In the genomic region with DNA sequence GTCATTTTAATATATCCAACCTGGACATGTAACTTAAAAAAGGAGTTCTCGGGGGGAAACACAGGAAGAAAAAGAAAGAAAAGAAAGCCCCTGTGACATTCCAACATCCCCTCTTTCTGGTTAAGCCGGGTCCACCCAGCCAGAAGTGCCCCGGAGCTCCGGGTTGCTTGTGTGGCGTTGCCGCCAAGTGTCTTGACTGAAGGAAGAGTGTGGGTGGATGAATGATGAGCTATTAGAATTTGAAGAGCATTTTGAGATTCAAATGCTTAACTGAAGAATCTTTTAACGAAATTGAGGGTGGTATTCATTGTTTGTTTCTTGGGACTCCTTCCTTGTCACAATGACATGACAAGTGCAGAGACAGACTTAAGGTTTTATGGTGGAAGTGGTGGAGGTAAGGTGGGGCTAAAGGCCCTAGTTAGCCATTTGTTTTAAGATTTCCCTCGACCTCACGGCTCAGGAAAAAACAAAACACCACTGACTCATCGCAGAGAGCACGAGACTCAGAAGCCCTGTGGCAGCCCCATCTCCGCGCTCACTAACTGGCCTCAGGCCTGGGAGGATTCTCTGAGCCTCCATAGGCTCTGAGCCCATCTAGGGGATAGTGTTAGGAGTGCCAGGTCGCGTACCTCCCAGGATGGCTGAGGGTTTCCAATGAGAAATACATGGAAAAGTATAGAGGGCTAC, we compare ENCODE assay signal across 8 cellular contexts. TPM values are rescaled to one million over a fixed set of nuclear protein-coding genes. Genes with fewer than 3 reads are reported as not detected.
DNase-seq lines count a peak whose midpoint lies in the region; ATAC-seq and TF ChIP-seq lines count a peak whose summit lies in the region.

No MANE protein-coding gene starts in this region.

- peak overlapping the region; percentile 93 for H3K27ac ChIP-seq in GM23248

- H3K36me3 Mint-ChIP-seq in WTC11, result no peaks in the 10 kb centered on the region
- H3K36me3 Mint-ChIP-seq in CD14-positive monocyte, result peaks cover 0 to 4% of the 10 kb centered on the region in 2 donors

- H3K27ac Mint-ChIP-seq in WTC11 (peak overlapping the region; percentile 97; the same call in 1 of the 2 replicates), CD14-positive monocyte (peak overlapping the region in 1 of 7 donors; percentile 13)

- in situ Hi-C loops in GM23248 (cut with MboI), result loop anchor here (25.0 kb wide), 1 partner anchor 598 kb away; no protein-coding TSS in a partner anchor

- H3K36me3 ChIP-seq in GM23248 (ENCODE audit: low read depth), result no peaks in the 10 kb centered on the region

- TF ChIP-seq CTCF in WTC11 (IDR thresholded peaks at IDR 0.05) (no peak), CD14-positive monocyte (IDR thresholded peaks at IDR 0.05) (no peak)

- peak overlapping the region; percentile 90 for H3K4me3 ChIP-seq in GM23248

- intact Hi-C loops in sciatic nerve (cut with DNase I) (no loop called here), CD14-positive monocyte (cut with micrococcal nuclease) (no loop called here)

- peak overlapping the region; percentile 84 for H3K9ac ChIP-seq in GM23248

- H3K9me2 ChIP-seq in GM23248 (ENCODE audit: insufficient read depth), result no peaks in the 10 kb centered on the region

- peak; percentile 91 for DNase-seq in GM23248
- DNase-seq in WTC11 (ENCODE audit: low spot score), result no peak
- peak; percentile 67 for DNase-seq in glomerular endothelial cell (ENCODE audit: extremely low read depth, low read depth, low spot score)
- no peak for DNase-seq in sciatic nerve (ENCODE audit: low spot score)
- no peak for DNase-seq in CD14-positive monocyte (ENCODE audit: low spot score)
- no peak for DNase-seq in NCI-H1092 (lab: John Stamatoyannopoulos, UW)
- no peak for DNase-seq in cortex of kidney (lab: John Stamatoyannopoulos, UW)
- DNase-seq in NCI-H345 (lab: John Stamatoyannopoulos, UW), result no peak

- WGBS in GM23248 (ENCODE audit: low coverage in 1 of 2, low lambda C conversion rate in 2 of 2, missing lambda C conversion rate in 2 of 2), 2 experiments, result 3 to 5% methylated on average over 15 of the region's 15 CpGs

- H4K20me1 ChIP-seq in GM23248 (ENCODE audit: insufficient read depth), result no peaks in the 10 kb centered on the region

- peaks cover 34% of the 10 kb centered on the region for H3K4me1 ChIP-seq in GM23248 (ENCODE audit: insufficient read depth)

- ATAC-seq in WTC11, result peak; percentile 6; the same call in 1 of the 2 replicates
- peak; percentile 18 for ATAC-seq in sciatic nerve

- POLR2A ChIA-PET in WTC11 (lab: Charles Lee), result interaction anchor here (1.6 kb wide), 1 partner anchor 11 kb away, joined by 9 read pairs; no protein-coding TSS in a partner anchor

- H3K79me2 ChIP-seq in GM23248 (ENCODE audit: insufficient read depth), result peaks cover 21% of the 10 kb centered on the region

- CTCF ChIA-PET in WTC11 (lab: Charles Lee), result interaction anchor here (0.7 to 1.0 kb wide), 4 partner anchors 12 to 259 kb away, joined by 3 to 4 read pairs (median 4); no protein-coding TSS in a partner anchor

- H3F3A ChIP-seq in GM23248 (ENCODE audit: insufficient read depth), result peaks cover 23% of the 10 kb centered on the region

- H3K4me3 Mint-ChIP-seq in WTC11 (peak overlapping the region; percentile 87), CD14-positive monocyte (peak overlapping the region in 1 of 2 donors; percentile 92)

- no peaks in the 10 kb centered on the region for H3K27me3 ChIP-seq in GM23248 (replicated peaks; ENCODE audit: insufficient read depth)

- H3K9me3 ChIP-seq in GM23248 (ENCODE audit: low read depth), result no peaks in the 10 kb centered on the region

- peak overlapping the region; percentile 67 for H3K4me2 ChIP-seq in GM23248 (ENCODE audit: unreplicated experiment)

- H3K9me3 Mint-ChIP-seq in WTC11 (no peaks in the 10 kb centered on the region), CD14-positive monocyte (peaks cover 0 to 14% (median 6%) of the 10 kb centered on the region in 7 donors)

- H3K27me3 Mint-ChIP-seq in WTC11 (ENCODE audit: low read depth), result peaks cover 37% of the 10 kb centered on the region
- H3K27me3 Mint-ChIP-seq in CD14-positive monocyte (ENCODE audit: low read depth in 3 of 3), result peaks cover 67 to 76% (median 72%) of the 10 kb centered on the region in 3 donors

- peak overlapping the region; percentile 82 for H2AFZ ChIP-seq in GM23248

- peaks cover 35% of the 10 kb centered on the region for H3K4me1 Mint-ChIP-seq in WTC11
- peaks cover 15% of the 10 kb centered on the region for H3K4me1 Mint-ChIP-seq in CD14-positive monocyte

TF ChIP-seq in WTC11, 78 proteins besides CTCF, POLR2A, EP300 and RAD21:
- TF ChIP-seq ETV6 (CRISPR knock-in tag; IDR thresholded peaks at IDR 0.05) (no peak), TEAD1 (CRISPR knock-in tag; IDR thresholded peaks at IDR 0.05) (no peak), HMGA2 (CRISPR knock-in tag; IDR thresholded peaks at IDR 0.05) (no peak), TCF7 (CRISPR knock-in tag; IDR thresholded peaks at IDR 0.05; ENCODE audit: low read depth) (no peak), ATF1 (CRISPR knock-in tag; IDR thresholded peaks at IDR 0.05) (no peak)
- TF ChIP-seq, protein P1, sequence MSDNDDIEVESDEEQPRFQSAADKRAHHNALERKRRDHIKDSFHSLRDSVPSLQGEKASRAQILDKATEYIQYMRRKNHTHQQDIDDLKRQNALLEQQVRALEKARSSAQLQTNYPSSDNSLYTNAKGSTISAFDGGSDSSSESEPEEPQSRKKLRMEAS (CRISPR knock-in tag; IDR thresholded peaks at IDR 0.05), result no peak
- TF ChIP-seq, protein P2, sequence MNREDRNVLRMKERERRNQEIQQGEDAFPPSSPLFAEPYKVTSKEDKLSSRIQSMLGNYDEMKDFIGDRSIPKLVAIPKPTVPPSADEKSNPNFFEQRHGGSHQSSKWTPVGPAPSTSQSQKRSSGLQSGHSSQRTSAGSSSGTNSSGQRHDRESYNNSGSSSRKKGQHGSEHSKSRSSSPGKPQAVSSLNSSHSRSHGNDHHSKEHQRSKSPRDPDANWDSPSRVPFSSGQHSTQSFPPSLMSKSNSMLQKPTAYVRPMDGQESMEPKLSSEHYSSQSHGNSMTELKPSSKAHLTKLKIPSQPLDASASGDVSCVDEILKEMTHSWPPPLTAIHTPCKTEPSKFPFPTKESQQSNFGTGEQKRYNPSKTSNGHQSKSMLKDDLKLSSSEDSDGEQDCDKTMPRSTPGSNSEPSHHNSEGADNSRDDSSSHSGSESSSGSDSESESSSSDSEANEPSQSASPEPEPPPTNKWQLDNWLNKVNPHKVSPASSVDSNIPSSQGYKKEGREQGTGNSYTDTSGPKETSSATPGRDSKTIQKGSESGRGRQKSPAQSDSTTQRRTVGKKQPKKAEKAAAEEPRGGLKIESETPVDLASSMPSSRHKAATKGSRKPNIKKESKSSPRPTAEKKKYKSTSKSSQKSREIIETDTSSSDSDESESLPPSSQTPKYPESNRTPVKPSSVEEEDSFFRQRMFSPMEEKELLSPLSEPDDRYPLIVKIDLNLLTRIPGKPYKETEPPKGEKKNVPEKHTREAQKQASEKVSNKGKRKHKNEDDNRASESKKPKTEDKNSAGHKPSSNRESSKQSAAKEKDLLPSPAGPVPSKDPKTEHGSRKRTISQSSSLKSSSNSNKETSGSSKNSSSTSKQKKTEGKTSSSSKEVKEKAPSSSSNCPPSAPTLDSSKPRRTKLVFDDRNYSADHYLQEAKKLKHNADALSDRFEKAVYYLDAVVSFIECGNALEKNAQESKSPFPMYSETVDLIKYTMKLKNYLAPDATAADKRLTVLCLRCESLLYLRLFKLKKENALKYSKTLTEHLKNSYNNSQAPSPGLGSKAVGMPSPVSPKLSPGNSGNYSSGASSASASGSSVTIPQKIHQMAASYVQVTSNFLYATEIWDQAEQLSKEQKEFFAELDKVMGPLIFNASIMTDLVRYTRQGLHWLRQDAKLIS (CRISPR knock-in tag; IDR thresholded peaks at IDR 0.05; ENCODE audit: borderline replicate concordance), result no peak

RNA-seq across cellular contexts. Expression of a gene that starts 1.8 kb away (rescaled TPM):
- 2.0 and 4.0 TPM in 2 replicates for total RNA-seq in GM23248 (2014; rRNA removed; shearing (Covaris generic))
- 3.7 and 5.2 TPM in 2 replicates for polyA plus RNA-seq in GM23248 (2016; fragmentation: Nextera tagmentation; extraction: Ambion mirVana)
- total RNA-seq in WTC11 (2021), result 41.0 to 46.2 TPM (median 42.1 TPM) in 3 replicates
- total RNA-seq in glomerular endothelial cell, result 7.0 and 10.9 TPM in 2 replicates
- total RNA-seq in sciatic nerve, result 33.8 TPM
- not detected for polyA plus RNA-seq in CD14-positive monocyte

Comparison
In these comparisons a context has a peak if more than half of its experiments do, and no peak if none do; other contexts are left out.
1. DNase-seq: peak in GM23248 (single experiment) and glomerular endothelial cell (single experiment); none in WTC11 (single experiment), sciatic nerve (single experiment), CD14-positive monocyte (single experiment), NCI-H1092 (single experiment), cortex of kidney (single experiment) and NCI-H345 (single experiment).